13 cellular contexts compared by ENCODE assay signal in the genomic region with DNA sequence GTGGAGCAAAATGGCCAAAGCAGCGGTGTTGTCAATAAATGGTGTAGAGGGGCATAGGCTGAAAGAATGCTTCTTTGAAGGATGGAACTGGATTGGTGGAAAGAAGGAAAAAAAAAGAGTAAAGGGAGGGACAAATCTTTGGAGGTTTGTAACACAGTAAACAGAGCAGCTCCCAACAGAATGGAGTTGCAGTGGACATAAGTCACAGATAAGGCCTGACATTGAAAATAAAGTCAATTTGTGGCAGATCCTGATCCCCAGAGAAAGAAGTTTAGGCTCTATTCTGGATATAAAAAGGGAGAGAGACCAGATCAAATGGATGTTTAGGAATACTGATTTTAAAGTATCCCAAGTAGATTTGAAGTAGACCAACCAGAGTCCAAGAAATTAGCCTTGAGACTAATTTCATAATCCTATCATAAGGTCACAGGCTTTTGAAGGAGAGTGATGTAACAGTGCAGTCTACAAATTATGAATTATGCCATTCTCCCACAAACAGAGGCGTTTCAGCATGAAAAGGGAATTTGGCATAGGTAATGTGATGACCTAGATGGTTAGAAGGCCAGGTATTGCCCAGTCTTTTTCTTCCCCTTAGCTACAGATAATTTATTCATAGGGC. TPM values are rescaled to one million over a fixed set of nuclear protein-coding genes. Genes with fewer than 3 reads are reported as not detected.
DNase-seq lines count a peak whose midpoint lies in the region; ATAC-seq and TF ChIP-seq lines count a peak whose summit lies in the region.
"Had no signal": no experiment of that assay in that cellular context is flagged by ENCODE, and none has a peak within 500 bp of the region (broad histone marks: within the 10 kb centered on the region; RNA-seq: fewer than 3 reads in every experiment).

No MANE protein-coding gene starts in this region.

- intact Hi-C loops in body of pancreas (cut with DNase I): no loop called here

- H3K36me3 ChIP-seq in body of pancreas (replicated peaks in 1 of 2; ENCODE audit: insufficient read depth in 1 of 2, low read depth in 2 of 2) (no peaks in the 10 kb centered on the region), liver (ENCODE audit: control insufficient read depth in 4 of 4, insufficient read depth in 3 of 4, low read depth in 1 of 4, low read length in 3 of 4) (peaks cover 0 to 11% (median 5%) of the 10 kb centered on the region in 4 donors), rectal smooth muscle tissue (ENCODE audit: control insufficient read depth, insufficient read depth, low read length) (no peaks in the 10 kb centered on the region), tibial nerve (peaks cover 0 to 4% (median 0%) of the 10 kb centered on the region in 3 donors)
- H3K36me3 ChIP-seq: BLaER1 treated with 17β-estradiol and CSF1 and Interleukin-3, amounts not matched to agents 10 nM and 100 nM had no signal

- H3K36me3 Mint-ChIP-seq in mesothelial cell of epicardium: no peaks in the 10 kb centered on the region
- H3K36me3 Mint-ChIP-seq: CD4-positive, CD25-positive, alpha-beta regulatory T cell had no signal

- H3K27me3 Mint-ChIP-seq in mesothelial cell of epicardium (ENCODE audit: low read depth): peaks cover 5% of the 10 kb centered on the region
- H3K27me3 Mint-ChIP-seq: CD4-positive, CD25-positive, alpha-beta regulatory T cell had no signal

- no peak for TF ChIP-seq CTCF in body of pancreas (IDR thresholded peaks at IDR 0.05)
- TF ChIP-seq CTCF in liver (IDR thresholded peaks at IDR 0.05; ENCODE audit: low read depth, low read length, missing input control): no peak
- TF ChIP-seq CTCF in tibial nerve (IDR thresholded peaks at IDR 0.05): no peak
- TF ChIP-seq CTCF in mesothelial cell of epicardium (IDR thresholded peaks at IDR 0.05; ENCODE audit: unreplicated experiment): no peak

- no peak for TF ChIP-seq RAD21 in liver (IDR thresholded peaks at IDR 0.05)

- H3K27ac ChIP-seq in body of pancreas (peak overlapping the region in 3 of 4 donors; percentile 19 to 72 (median 29)), liver (ENCODE audit: low read depth in 1 of 2, low read length in 2 of 2) (peak overlapping the region; percentile 14 to 26), rectal smooth muscle tissue (ENCODE audit: low read depth, low read length) (peak overlapping the region; percentile 63), tibial nerve (peak overlapping the region in 3 of 4 donors; percentile 6 to 91 (median 87))
- H3K27ac ChIP-seq: BLaER1 treated with 17β-estradiol and CSF1 and Interleukin-3, amounts not matched to agents 10 nM and 100 nM had no signal

- DNase-seq in body of pancreas (no peak), tibial nerve (ENCODE audit: low spot score in 2 of 2) (no peak), mesothelial cell of epicardium (ENCODE audit: low spot score in 2 of 2, unreplicated experiment in 2 of 2) (no peak)
- DNase-seq: CD4-positive, CD25-positive, alpha-beta regulatory T cell; DMS53; GF-D8; H7 had no signal

- H3K27ac Mint-ChIP-seq in mesothelial cell of epicardium: no peak overlapping the region
- H3K27ac Mint-ChIP-seq: CD4-positive, CD25-positive, alpha-beta regulatory T cell; GM23338 had no signal

- no peak overlapping the region for H3K9ac ChIP-seq in liver (ENCODE audit: low read depth in 1 of 2, low read length in 2 of 2)
- H3K9ac ChIP-seq in rectal smooth muscle tissue (ENCODE audit: low read length): no peak overlapping the region
- H3K9ac ChIP-seq: BLaER1 treated with 17β-estradiol and CSF1 and Interleukin-3, amounts not matched to agents 10 nM and 100 nM had no signal

- TF ChIP-seq EP300 in tibial nerve (IDR thresholded peaks at IDR 0.05): peak in 1 of 2 donors; percentile 9

- WGBS in body of pancreas, 2 donors: 29 to 38% methylated on average over 2 of the region's 2 CpGs
- 58% methylated on average over 2 of the region's 2 CpGs for WGBS in liver
- WGBS in tibial nerve, 2 donors: 66 to 73% methylated on average over 2 of the region's 2 CpGs

- H3K4me1 ChIP-seq in body of pancreas (peaks cover 92% of the 10 kb centered on the region), liver (ENCODE audit: control insufficient read depth in 4 of 4, insufficient read depth in 4 of 4, low read length in 3 of 4) (peaks cover 11 to 78% (median 60%) of the 10 kb centered on the region in 4 donors), rectal smooth muscle tissue (ENCODE audit: control insufficient read depth, insufficient read depth, low read length) (peaks cover 50% of the 10 kb centered on the region), tibial nerve (peaks cover 0 to 52% (median 8%) of the 10 kb centered on the region in 4 donors)
- H3K4me1 ChIP-seq: BLaER1 treated with 17β-estradiol and CSF1 and Interleukin-3, amounts not matched to agents 10 nM and 100 nM had no signal

- H3K27me3 ChIP-seq in body of pancreas: no peaks in the 10 kb centered on the region
- no peaks in the 10 kb centered on the region for H3K27me3 ChIP-seq in liver (ENCODE audit: control insufficient read depth in 4 of 4, insufficient read depth in 4 of 4, low read length in 3 of 4)
- no peaks in the 10 kb centered on the region for H3K27me3 ChIP-seq in rectal smooth muscle tissue (ENCODE audit: control insufficient read depth, insufficient read depth, low read length)
- H3K27me3 ChIP-seq in tibial nerve: no peaks in the 10 kb centered on the region
- H3K27me3 ChIP-seq: BLaER1 treated with 17β-estradiol and CSF1 and Interleukin-3, amounts not matched to agents 10 nM and 100 nM had no signal

- TF ChIP-seq POLR2A in body of pancreas (IDR thresholded peaks at IDR 0.05) (no peak), tibial nerve (IDR thresholded peaks at IDR 0.05) (no peak)

- peaks cover 37% of the 10 kb centered on the region for H3K4me1 Mint-ChIP-seq in mesothelial cell of epicardium
- H3K4me1 Mint-ChIP-seq: CD4-positive, CD25-positive, alpha-beta regulatory T cell had no signal

- no peak overlapping the region for H3K4me3 Mint-ChIP-seq in mesothelial cell of epicardium
- H3K4me3 Mint-ChIP-seq: GM23338 had no signal

- no peak overlapping the region for H3K4me3 ChIP-seq in body of pancreas
- no peak overlapping the region for H3K4me3 ChIP-seq in liver (ENCODE audit: low read depth in 1 of 3, low read length in 3 of 3)
- H3K4me3 ChIP-seq in rectal smooth muscle tissue (ENCODE audit: low read length): no peak overlapping the region
- no peak overlapping the region for H3K4me3 ChIP-seq in tibial nerve
- H3K4me3 ChIP-seq: BLaER1 treated with 17β-estradiol and CSF1 and Interleukin-3, amounts not matched to agents 10 nM and 100 nM; GM23338 had no signal

- ATAC-seq in body of pancreas: peak; percentile 39
- ATAC-seq in HG03097 (IDR thresholded peaks at IDR 0.05; ENCODE audit: low FRiP score, unreplicated experiment): no peak
- no peak for ATAC-seq in HG03520 (IDR thresholded peaks at IDR 0.05; ENCODE audit: unreplicated experiment)
- ATAC-seq: GM23338 had no signal

- no peaks in the 10 kb centered on the region for H3K9me3 Mint-ChIP-seq in mesothelial cell of epicardium
- H3K9me3 Mint-ChIP-seq: GM23338 had no signal

- no peaks in the 10 kb centered on the region for H3K9me3 ChIP-seq in body of pancreas
- H3K9me3 ChIP-seq in liver (ENCODE audit: control insufficient read depth in 4 of 4, low read length in 3 of 4): no peaks in the 10 kb centered on the region
- no peaks in the 10 kb centered on the region for H3K9me3 ChIP-seq in tibial nerve
- H3K9me3 ChIP-seq: BLaER1 treated with 17β-estradiol and CSF1 and Interleukin-3, amounts not matched to agents 10 nM and 100 nM had no signal

TF ChIP-seq in liver, 16 proteins besides CTCF, POLR2A, EP300 and RAD21:
- TF ChIP-seq RXRA (IDR thresholded peaks at IDR 0.05): no peak

RNA-seq across cellular contexts. Expression of a gene that starts 8.9 kb away (rescaled TPM):
- total RNA-seq in body of pancreas (100 to 1,000 TPM in 1 of 2 donors, 10 to 100 TPM in 1; 87.7 to 184 TPM), liver (100 to 1,000 TPM; 178 to 208 TPM), tibial nerve (100 to 1,000 TPM in 3 of 4 donors, 10 to 100 TPM in 1; 86.4 to 247 (median 156) TPM), mesothelial cell of epicardium (10.1 to 11.3 TPM (median 10.9 TPM) in 3 replicates)
- 100 to 1,000 TPM; 118 to 433 TPM for polyA plus RNA-seq in liver

Comparison
In these comparisons a context has a peak if more than half of its experiments do, and no peak if none do; other contexts are left out.
1. H3K27ac ChIP-seq: peak in every context shown above with its lines; median percentile 87 in tibial nerve; 63 in rectal smooth muscle tissue; 29 in body of pancreas; 20 in liver.